Comparison of ENCODE assay signal across 15 cellular contexts in the genomic region with DNA sequence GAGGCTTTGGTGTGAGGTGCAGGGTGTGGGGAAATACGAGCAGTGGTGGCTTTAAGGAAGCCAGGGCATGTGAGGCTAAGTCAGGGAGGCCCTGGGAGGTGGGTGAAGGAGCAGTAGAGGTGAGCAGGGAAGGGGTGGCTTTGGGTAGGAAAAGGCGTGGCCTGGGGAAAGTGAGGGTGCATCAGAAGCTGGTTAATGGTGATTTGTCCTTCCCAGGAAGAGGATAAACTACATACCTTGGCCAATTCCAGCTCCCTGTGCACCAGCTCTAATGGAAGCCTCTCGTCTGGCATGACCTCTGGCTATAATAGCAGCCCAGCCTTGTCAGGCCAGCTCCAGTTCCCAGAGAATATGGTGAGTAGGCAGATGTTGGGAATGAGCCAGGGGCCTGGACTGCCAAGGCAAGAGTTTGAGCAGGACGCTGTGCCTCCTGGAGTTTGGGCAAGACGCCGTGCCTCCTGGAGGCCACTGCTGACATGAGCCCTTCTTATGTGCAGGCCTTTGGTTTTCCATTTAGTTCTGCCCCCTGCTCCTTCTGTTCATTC. TPM values are rescaled to one million over a fixed set of nuclear protein-coding genes. Genes with fewer than 3 reads are reported as not detected.
DNase-seq lines count a peak whose midpoint lies in the region; ATAC-seq and TF ChIP-seq lines count a peak whose summit lies in the region.
"Had no signal": no experiment of that assay in that cellular context is flagged by ENCODE, and none has a peak within 500 bp of the region (broad histone marks: within the 10 kb centered on the region; RNA-seq: fewer than 3 reads in every experiment).

No MANE protein-coding gene starts in this region.

- H3K79me2 ChIP-seq in hepatocyte = no peaks in the 10 kb centered on the region

- peaks cover 6% of the 10 kb centered on the region for H3K4me1 Mint-ChIP-seq in T-helper 17 cell
- H3K4me1 Mint-ChIP-seq in T-helper 2 cell treated with Interferon-gamma antibody and Interleukin-4, amounts not matched to agents 5 μg/mL and 100 μg/mL, for 36 hours (ENCODE audit: low read depth) = peaks cover 11% of the 10 kb centered on the region
- peaks cover 3% of the 10 kb centered on the region for H3K4me1 Mint-ChIP-seq in activated naive CD8-positive, alpha-beta T cell treated with anti-CD3 and anti-CD28 coated beads for 36 hours

- no peak overlapping the region for H3K4me3 Mint-ChIP-seq in T-helper 17 cell
- H3K4me3 Mint-ChIP-seq in T-helper 2 cell treated with Interferon-gamma antibody and Interleukin-4, amounts not matched to agents 5 μg/mL and 100 μg/mL, for 36 hours = no peak overlapping the region
- H3K4me3 Mint-ChIP-seq in activated naive CD8-positive, alpha-beta T cell treated with anti-CD3 and anti-CD28 coated beads for 36 hours = no peak overlapping the region
- H3K4me3 Mint-ChIP-seq: CD8-positive, alpha-beta memory T cell; H9 had no signal

- no peak for TF ChIP-seq CTCF in hepatocyte (IDR thresholded peaks at IDR 0.05; ENCODE audit: poor library complexity)
- TF ChIP-seq CTCF in thoracic aorta (IDR thresholded peaks at IDR 0.05) = peak; percentile 21
- TF ChIP-seq CTCF in BE2C (IDR thresholded peaks at IDR 0.05; ENCODE audit: low read depth, low read length) = no peak

- H3K27me3 ChIP-seq in MG63 (no peaks in the 10 kb centered on the region), hepatocyte (no peaks in the 10 kb centered on the region), thoracic aorta (replicated peaks; ENCODE audit: insufficient read depth) (no peaks in the 10 kb centered on the region), BE2C (no peaks in the 10 kb centered on the region)

- peaks cover 7% of the 10 kb centered on the region for H3K36me3 Mint-ChIP-seq in T-helper 17 cell (ENCODE audit: low read depth)
- peaks cover 23% of the 10 kb centered on the region for H3K36me3 Mint-ChIP-seq in T-helper 2 cell treated with Interferon-gamma antibody and Interleukin-4, amounts not matched to agents 5 μg/mL and 100 μg/mL, for 36 hours (ENCODE audit: low read depth)
- no peaks in the 10 kb centered on the region for H3K36me3 Mint-ChIP-seq in activated naive CD8-positive, alpha-beta T cell treated with anti-CD3 and anti-CD28 coated beads for 36 hours

- H3K9me3 ChIP-seq in MG63 (no peaks in the 10 kb centered on the region), T-helper 17 cell (ENCODE audit: control insufficient read depth, low read length, poor library complexity, severe bottlenecking) (no peaks in the 10 kb centered on the region), hepatocyte (ENCODE audit: low read depth) (no peaks in the 10 kb centered on the region), thoracic aorta (no peaks in the 10 kb centered on the region), BE2C (no peaks in the 10 kb centered on the region)

- no peaks in the 10 kb centered on the region for H4K20me1 ChIP-seq in hepatocyte (ENCODE audit: insufficient read depth, poor library complexity, severe bottlenecking)

- H3K36me3 ChIP-seq in MG63 (no peaks in the 10 kb centered on the region), hepatocyte (replicated peaks; ENCODE audit: insufficient read depth, low read depth) (no peaks in the 10 kb centered on the region), thoracic aorta (peaks cover 24% of the 10 kb centered on the region), BE2C (peaks cover 44% of the 10 kb centered on the region)

- H3K4me1 ChIP-seq in hepatocyte (ENCODE audit: insufficient read depth) = no peaks in the 10 kb centered on the region
- peaks cover 3 to 16% of the 10 kb centered on the region in 2 donors for H3K4me1 ChIP-seq in thoracic aorta (ENCODE audit: control insufficient read depth in 1 of 2, low read depth in 2 of 2)
- no peaks in the 10 kb centered on the region for H3K4me1 ChIP-seq in BE2C

- H2AFZ ChIP-seq in hepatocyte = no peak overlapping the region

- no peak overlapping the region for H3K4me3 ChIP-seq in MG63
- no peak overlapping the region for H3K4me3 ChIP-seq in hepatocyte
- no peak overlapping the region for H3K4me3 ChIP-seq in thoracic aorta
- no peak overlapping the region for H3K4me3 ChIP-seq in BE2C (ENCODE audit: low read depth, low read length)

- no peaks in the 10 kb centered on the region for H3K9me3 Mint-ChIP-seq in T-helper 2 cell treated with Interferon-gamma antibody and Interleukin-4, amounts not matched to agents 5 μg/mL and 100 μg/mL, for 36 hours
- H3K9me3 Mint-ChIP-seq in activated naive CD8-positive, alpha-beta T cell treated with anti-CD3 and anti-CD28 coated beads for 36 hours = no peaks in the 10 kb centered on the region
- H3K9me3 Mint-ChIP-seq: CD8-positive, alpha-beta memory T cell had no signal

- H3K27ac Mint-ChIP-seq in T-helper 17 cell = peak overlapping the region; percentile 80
- no peak overlapping the region for H3K27ac Mint-ChIP-seq in T-helper 2 cell treated with Interferon-gamma antibody and Interleukin-4, amounts not matched to agents 5 μg/mL and 100 μg/mL, for 36 hours
- H3K27ac Mint-ChIP-seq in activated naive CD8-positive, alpha-beta T cell treated with anti-CD3 and anti-CD28 coated beads for 36 hours = no peak overlapping the region

- no peaks in the 10 kb centered on the region for H3K9me2 ChIP-seq in hepatocyte (replicated peaks; ENCODE audit: insufficient read depth)

- no peak overlapping the region for H3K27ac ChIP-seq in hepatocyte
- H3K27ac ChIP-seq in thoracic aorta = peak overlapping the region; percentile 50 to 62

- DNase-seq in MG63 = peak; percentile 75
- DNase-seq in T-helper 17 cell = no peak
- peak; percentile 2 for DNase-seq in hepatocyte (ENCODE audit: low spot score)
- DNase-seq in thoracic aorta (ENCODE audit: low spot score) = peak; percentile 29
- no peak for DNase-seq in T-helper 2 cell treated with Interferon-gamma antibody and Interleukin-4, amounts not matched to agents 5 μg/mL and 100 μg/mL, for 36 hours (ENCODE audit: low spot score)
- no peak for DNase-seq in activated naive CD8-positive, alpha-beta T cell treated with anti-CD3 and anti-CD28 coated beads for 36 hours
- DNase-seq in BE2C = no peak
- DNase-seq: CD8-positive, alpha-beta memory T cell; DND-41; H9; NCI-H1105 treated with DMSO at 0.1 percent for 48 hours; NCI-H1694; NCI-H774; SIG-M5 had no signal

- H3K27me3 Mint-ChIP-seq in T-helper 17 cell = no peaks in the 10 kb centered on the region
- no peaks in the 10 kb centered on the region for H3K27me3 Mint-ChIP-seq in T-helper 2 cell treated with Interferon-gamma antibody and Interleukin-4, amounts not matched to agents 5 μg/mL and 100 μg/mL, for 36 hours (ENCODE audit: low read depth)
- no peaks in the 10 kb centered on the region for H3K27me3 Mint-ChIP-seq in activated naive CD8-positive, alpha-beta T cell treated with anti-CD3 and anti-CD28 coated beads for 36 hours
- H3K27me3 Mint-ChIP-seq: CD8-positive, alpha-beta memory T cell had no signal

- ATAC-seq in T-helper 17 cell = no peak
- ATAC-seq in thoracic aorta (ENCODE audit: insufficient number of reproducible peaks, low FRiP score, low read depth) = peak; percentile 15
- ATAC-seq: SK-N-SH treated with all-trans-retinoic acid at 6 μM for 48 hours had no signal

- 92% methylated on average over 6 of the region's 6 CpGs for WGBS in hepatocyte (ENCODE audit: low lambda C conversion rate, missing lambda C conversion rate)

- H3K4me2 ChIP-seq in hepatocyte = no peak overlapping the region

RNA-seq across cellular contexts. Expression of a gene that starts 41.3 kb away (rescaled TPM):
- total RNA-seq in MG63 (2014; rRNA removed; shearing (Covaris generic); ENCODE audit: low replicate concordance) = 7.9 and 9.5 TPM in 2 replicates
- 10 to 100 TPM; 18.2 to 19.4 TPM for total RNA-seq in T-helper 17 cell
- total RNA-seq in hepatocyte = 12.3 and 14.0 TPM in 2 replicates
- polyA plus RNA-seq in hepatocyte = 13.9 and 20.1 TPM in 2 replicates
- 10 to 100 TPM; 16.2 to 19.1 TPM for total RNA-seq in thoracic aorta
- total RNA-seq in activated naive CD8-positive, alpha-beta T cell treated with anti-CD3 and anti-CD28 coated beads for 36 hours = 10 to 100 TPM; 14.3 to 17.9 TPM
- polyA plus RNA-seq in BE2C (2012; ENCODE audit: insufficient read depth, insufficient read length, low read depth) = 9.6 TPM

Comparison
In these comparisons a context has a peak if more than half of its experiments do, and no peak if none do; other contexts are left out.
1. DNase-seq: peak in MG63 (single experiment), hepatocyte (single experiment) and thoracic aorta (single experiment); none in T-helper 17 cell (0 of 3), T-helper 2 cell treated with Interferon-gamma antibody and Interleukin-4, amounts not matched to agents 5 μg/mL and 100 μg/mL, for 36 hours (single experiment), activated naive CD8-positive, alpha-beta T cell treated with anti-CD3 and anti-CD28 coated beads for 36 hours (single experiment) and BE2C (single experiment).